1 cellular context compared by ENCODE assay signal in the genomic region with DNA sequence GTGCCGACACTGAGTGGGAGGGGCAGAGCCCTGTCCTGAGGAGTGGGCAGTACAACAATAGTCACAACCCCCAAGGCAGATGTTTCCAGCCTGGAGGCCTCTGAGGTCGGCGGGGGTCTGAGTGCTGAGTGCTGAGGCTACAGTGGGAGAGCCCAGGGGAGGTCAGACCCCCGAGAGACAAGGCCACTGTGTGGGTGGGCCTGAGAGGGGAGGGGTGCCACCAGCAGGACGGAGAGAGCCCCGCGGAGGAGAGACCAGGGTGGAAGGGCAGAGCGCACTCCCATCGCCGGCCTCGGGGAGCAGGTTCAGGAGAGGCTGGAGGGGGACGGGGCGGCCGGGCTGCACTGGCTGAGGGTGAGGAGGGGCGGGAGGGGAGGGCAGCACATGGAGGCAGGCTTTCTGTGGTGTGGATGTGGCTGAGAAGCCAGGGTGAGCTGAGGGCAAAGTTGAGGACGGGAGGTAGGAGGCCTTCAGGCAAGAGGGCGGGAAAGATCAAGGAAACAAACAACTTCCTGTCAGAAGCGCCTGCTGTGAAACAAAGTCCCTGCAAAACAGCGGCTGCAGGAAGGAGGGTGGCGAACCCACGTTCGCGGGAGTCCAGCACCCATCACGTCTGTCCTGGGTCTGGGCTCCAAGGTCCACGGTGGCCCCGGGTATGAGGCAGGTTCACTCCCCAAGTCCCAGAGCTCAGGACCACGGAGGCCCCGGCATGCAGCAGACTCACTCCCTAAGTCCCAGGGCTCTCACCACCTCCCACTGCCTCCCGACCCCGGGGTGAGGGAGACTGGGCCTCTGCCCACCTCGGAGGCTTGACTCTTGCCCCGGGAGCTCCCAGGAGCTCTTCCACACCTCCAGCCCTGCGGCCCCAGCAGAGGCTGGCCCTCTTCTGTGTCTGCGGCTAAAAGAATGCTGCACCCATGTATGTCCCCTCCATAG.
TF ChIP-seq lines count a peak whose summit lies in the region.

No MANE protein-coding gene starts in this region.

TF ChIP-seq in HepG2, 621 proteins besides CTCF, POLR2A, EP300 and RAD21 (continued from another document):
- TF ChIP-seq, protein P1, sequence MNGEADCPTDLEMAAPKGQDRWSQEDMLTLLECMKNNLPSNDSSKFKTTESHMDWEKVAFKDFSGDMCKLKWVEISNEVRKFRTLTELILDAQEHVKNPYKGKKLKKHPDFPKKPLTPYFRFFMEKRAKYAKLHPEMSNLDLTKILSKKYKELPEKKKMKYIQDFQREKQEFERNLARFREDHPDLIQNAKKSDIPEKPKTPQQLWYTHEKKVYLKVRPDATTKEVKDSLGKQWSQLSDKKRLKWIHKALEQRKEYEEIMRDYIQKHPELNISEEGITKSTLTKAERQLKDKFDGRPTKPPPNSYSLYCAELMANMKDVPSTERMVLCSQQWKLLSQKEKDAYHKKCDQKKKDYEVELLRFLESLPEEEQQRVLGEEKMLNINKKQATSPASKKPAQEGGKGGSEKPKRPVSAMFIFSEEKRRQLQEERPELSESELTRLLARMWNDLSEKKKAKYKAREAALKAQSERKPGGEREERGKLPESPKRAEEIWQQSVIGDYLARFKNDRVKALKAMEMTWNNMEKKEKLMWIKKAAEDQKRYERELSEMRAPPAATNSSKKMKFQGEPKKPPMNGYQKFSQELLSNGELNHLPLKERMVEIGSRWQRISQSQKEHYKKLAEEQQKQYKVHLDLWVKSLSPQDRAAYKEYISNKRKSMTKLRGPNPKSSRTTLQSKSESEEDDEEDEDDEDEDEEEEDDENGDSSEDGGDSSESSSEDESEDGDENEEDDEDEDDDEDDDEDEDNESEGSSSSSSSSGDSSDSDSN (CRISPR knock-in tag; IDR thresholded peaks at IDR 0.05): peak; percentile 16; the same call in 1 of the 2 replicates
- 0 out of 2 replicates have a peak, but pooled peaks have one; percentile 6 for TF ChIP-seq HNF4A (CRISPR knock-in tag; IDR thresholded peaks at IDR 0.05)
